2 cellular contexts compared by ENCODE assay signal in genomic region chr2:88036162-88036561, GRCh38.
TF ChIP-seq lines count a peak whose summit lies in the region.

No MANE protein-coding gene starts in this region.

TF ChIP-seq in IMR-90, 13 proteins besides CTCF, POLR2A, EP300 and RAD21:
- TF ChIP-seq MXI1 (IDR thresholded peaks at IDR 0.05; ENCODE audit: borderline replicate concordance, low read depth, low read length) (no peak), CEBPB (IDR thresholded peaks at IDR 0.05; ENCODE audit: low read depth, low read length) (no peak), RFX5 (IDR thresholded peaks at IDR 0.05; ENCODE audit: low read depth, low read length) (no peak), MAFK (IDR thresholded peaks at IDR 0.05; ENCODE audit: low read depth, low read length) (no peak), BHLHE40 (IDR thresholded peaks at IDR 0.05; ENCODE audit: low read depth, low read length) (no peak), SMC3 (IDR thresholded peaks at IDR 0.05; ENCODE audit: low read depth, low read length) (no peak), RCOR1 (IDR thresholded peaks at IDR 0.05; ENCODE audit: insufficient replicate concordance, low read length) (no peak), FOS (IDR thresholded peaks at IDR 0.05; ENCODE audit: low read depth, low read length) (no peak), NFE2L2 (IDR thresholded peaks at IDR 0.05; ENCODE audit: low read depth, low read length) (no peak), ELK1 (IDR thresholded peaks at IDR 0.05; ENCODE audit: borderline replicate concordance, low read depth, low read length) (no peak), MAZ (IDR thresholded peaks at IDR 0.05; ENCODE audit: borderline replicate concordance, low read depth, low read length) (no peak), CHD1 (IDR thresholded peaks at IDR 0.05; ENCODE audit: low read depth, low read length) (no peak), USF2 (IDR thresholded peaks at IDR 0.05; ENCODE audit: low read depth, low read length) (no peak)

TF ChIP-seq in K562, 482 proteins besides CTCF, POLR2A, EP300 and RAD21:
- TF ChIP-seq NFE2L1 (tag; IDR thresholded peaks at IDR 0.05; ENCODE audit: borderline replicate concordance, low read depth) (no peak), NFE2 (IDR thresholded peaks at IDR 0.05; ENCODE audit: low read depth) (0 out of 2 replicates have a peak, but pooled peaks have one; percentile 17)
